ENCODE assay signal across 8 cellular contexts in genomic region chr14:51328089-51328941, GRCh38.
A peak's percentile ranks its signal among the peaks of the same experiment; 100 is the strongest.
DNase-seq lines count a peak whose midpoint lies in the region; ATAC-seq, FAIRE-seq and TF ChIP-seq lines count a peak whose summit lies in the region.

No MANE protein-coding gene starts in this region.

- H3K9me3 ChIP-seq in Peyer's patch (no peaks in the 10 kb centered on the region), prostate gland (no peaks in the 10 kb centered on the region)

- no peaks in the 10 kb centered on the region for H3K27me3 ChIP-seq in Peyer's patch
- H3K27me3 ChIP-seq in prostate gland (replicated peaks; ENCODE audit: insufficient read depth), result no peaks in the 10 kb centered on the region

- H3K4me1 ChIP-seq in Peyer's patch, result peaks cover 0 to 15% (median 0%) of the 10 kb centered on the region in 4 donors
- H3K4me1 ChIP-seq in prostate gland (replicated peaks), result no peaks in the 10 kb centered on the region

- peak overlapping the region; percentile 21 to 67 (median 54) for H3K27ac ChIP-seq in Peyer's patch
- H3K27ac ChIP-seq in prostate gland, result peak overlapping the region; percentile 11 to 38

- DNase-seq in Caki2 (ENCODE audit: low read depth) (peak; percentile 43), Peyer's patch (no peak), epithelial cell of proximal tubule (ENCODE audit: low read depth) (peak; percentile 16), prostate gland (ENCODE audit: low spot score) (no peak), GM19239 (ENCODE audit: insufficient read length, low spot score) (no peak), NCI-H2171 (lab: John Stamatoyannopoulos, UW) (no peak)

- TF ChIP-seq POLR2A in Peyer's patch (IDR thresholded peaks at IDR 0.05) (no peak), prostate gland (IDR thresholded peaks at IDR 0.05) (no peak)

- 10% methylated on average over 9 of the region's 9 CpGs for WGBS in prostate gland

- no peaks in the 10 kb centered on the region for H3K36me3 ChIP-seq in Peyer's patch
- no peaks in the 10 kb centered on the region for H3K36me3 ChIP-seq in prostate gland

- intact Hi-C loops in prostate gland (cut with DNase I), result no loop called here

- no peak for TF ChIP-seq CTCF in Peyer's patch (IDR thresholded peaks at IDR 0.05)
- TF ChIP-seq CTCF in epithelial cell of proximal tubule (conservative IDR thresholded peaks at IDR 0.05; ENCODE audit: low read depth, low read length), result no peak
- no peak for TF ChIP-seq CTCF in prostate gland (IDR thresholded peaks at IDR 0.05)

- no peak overlapping the region for H3K4me3 ChIP-seq in Peyer's patch
- no peak overlapping the region for H3K4me3 ChIP-seq in epithelial cell of proximal tubule (ENCODE audit: low read depth, low read length)
- H3K4me3 ChIP-seq in prostate gland, result no peak overlapping the region

- ATAC-seq in GM18907 (IDR thresholded peaks at IDR 0.05; ENCODE audit: unreplicated experiment) (no peak), HG03460 (IDR thresholded peaks at IDR 0.05; ENCODE audit: unreplicated experiment) (no peak)

- no peak for FAIRE-seq in GM19239 (lab: Jason Lieb, UNC)

- in situ Hi-C loops in Caki2 (cut with HindIII; ENCODE audit: low pct_unique_long_range_greater_than_20kb, low sequenced_read_pairs), result no loop called here

Comparison
In these comparisons a context has a peak if more than half of its experiments do, and no peak if none do; other contexts are left out.
1. DNase-seq: peak in Caki2 (single experiment) and epithelial cell of proximal tubule (single experiment); none in Peyer's patch (0 of 3), prostate gland (single experiment), GM19239 (single experiment) and NCI-H2171 (single experiment).